ENCODE assay signal across 22 cellular contexts in genomic region chr21:17469727-17470126, GRCh38. TPM values are rescaled to one million over a fixed set of nuclear protein-coding genes. Genes with fewer than 3 reads are reported as not detected.
A peak's percentile ranks its signal among the peaks of the same experiment; 100 is the strongest.
DNase-seq lines count a peak whose midpoint lies in the region; ATAC-seq and TF ChIP-seq lines count a peak whose summit lies in the region.
"Had no signal": no experiment of that assay in that cellular context is flagged by ENCODE, and none has a peak within 500 bp of the region (broad histone marks: within the 10 kb centered on the region; RNA-seq: fewer than 3 reads in every experiment).

No MANE protein-coding gene starts in this region.

- H3K9me3 ChIP-seq in HEK293 (ENCODE audit: control insufficient read depth, insufficient read depth, low read depth, low read length), result no peaks in the 10 kb centered on the region
- no peaks in the 10 kb centered on the region for H3K9me3 ChIP-seq in PC-3 (ENCODE audit: low read length)
- H3K9me3 ChIP-seq: BE2C, BLaER1 had no signal

- H3F3A ChIP-seq in PC-3 (ENCODE audit: low read length, unreplicated experiment), result no peaks in the 10 kb centered on the region

- H3K27me3 Mint-ChIP-seq in central memory CD8-positive, alpha-beta T cell, result no peaks in the 10 kb centered on the region
- H3K27me3 Mint-ChIP-seq in progenitor cell of endocrine pancreas, result no peaks in the 10 kb centered on the region

- H3K4me3 Mint-ChIP-seq in central memory CD8-positive, alpha-beta T cell, result no peak overlapping the region
- H3K4me3 Mint-ChIP-seq in progenitor cell of endocrine pancreas (ENCODE audit: low read depth), result no peak overlapping the region
- H3K4me3 Mint-ChIP-seq: CD14-positive monocyte; CD4-positive, alpha-beta memory T cell; CD4-positive, CD25-positive, alpha-beta regulatory T cell; CD8-positive, alpha-beta memory T cell had no signal

- intact Hi-C loops in PC-3 (cut with micrococcal nuclease), result no loop called here

- no TSS peak for BruUV-seq in PC-3 (replicated peaks; lab: Mats Ljungman, UMichigan)

- H2AFZ ChIP-seq in PC-3 (ENCODE audit: low read length), result no peak overlapping the region

- H3K36me3 Mint-ChIP-seq in central memory CD8-positive, alpha-beta T cell (ENCODE audit: insufficient read depth), result no peaks in the 10 kb centered on the region
- H3K36me3 Mint-ChIP-seq in progenitor cell of endocrine pancreas (ENCODE audit: insufficient read depth), result no peaks in the 10 kb centered on the region
- H3K36me3 Mint-ChIP-seq: CD14-positive monocyte; CD4-positive, alpha-beta memory T cell; CD4-positive, CD25-positive, alpha-beta regulatory T cell had no signal

- DNase-seq in central memory CD8-positive, alpha-beta T cell (ENCODE audit: low spot score in 2 of 2), result no peak
- DNase-seq in progenitor cell of endocrine pancreas (ENCODE audit: low spot score, unreplicated experiment), result no peak
- no peak for DNase-seq in epidermal melanocyte (ENCODE audit: insufficient read length, low spot score)
- DNase-seq in PC-3, result no peak
- DNase-seq: 8988T; ACHN; BE2C; C1 segment of cervical spinal cord; CD4-positive, alpha-beta memory T cell; CD4-positive, CD25-positive, alpha-beta regulatory T cell; CD8-positive, alpha-beta memory T cell; COR-L47; DMS 273 treated with DMSO at 0.1 percent for 48 hours; DMS153; DMS79; DND-41; EL; GDM1 had no signal

- H3K4me1 ChIP-seq in HEK293 (ENCODE audit: control insufficient read depth, insufficient read depth, low read length) (peaks cover 6% of the 10 kb centered on the region), PC-3 (ENCODE audit: insufficient read depth, low read length) (no peaks in the 10 kb centered on the region)
- H3K4me1 ChIP-seq: BE2C, BLaER1 had no signal

- POLR2A ChIA-PET in HEK293 (lab: Yijun Ruan, JAX) (no interaction called here), PC-3 (lab: Charles Lee; ENCODE audit: unreplicated experiment) (no interaction called here)

- H3K36me3 ChIP-seq in HEK293 (ENCODE audit: control insufficient read depth in 2 of 2, insufficient read depth in 1 of 2, low read length in 2 of 2) (no peaks in the 10 kb centered on the region), PC-3 (ENCODE audit: low read depth, low read length) (no peaks in the 10 kb centered on the region)
- H3K36me3 ChIP-seq: BE2C, BLaER1 had no signal

- H3K27ac ChIP-seq in HEK293 (ENCODE audit: extremely low read depth, low read depth, low read length), result no peak overlapping the region
- no peak overlapping the region for H3K27ac ChIP-seq in PC-3 (ENCODE audit: low read length)
- H3K27ac ChIP-seq: BLaER1 had no signal

- H3K9me2 ChIP-seq in PC-3 (replicated peaks; ENCODE audit: low read length), result no peaks in the 10 kb centered on the region

- H3K4me3 ChIP-seq in HEK293 (ENCODE audit: low read depth, low read length), result no peak overlapping the region
- no peak overlapping the region for H3K4me3 ChIP-seq in PC-3 (ENCODE audit: low read length)
- H3K4me3 ChIP-seq: BLaER1, GM12878 had no signal

- H3K4me2 ChIP-seq in PC-3 (ENCODE audit: low read length), result no peak overlapping the region
- H3K4me2 ChIP-seq: BLaER1 had no signal

- TF ChIP-seq CTCF in HEK293 (tag by site-specific recombination; IDR thresholded peaks at IDR 0.05) (no peak), progenitor cell of endocrine pancreas (IDR thresholded peaks at IDR 0.05; ENCODE audit: unreplicated experiment) (no peak), PC-3 (conservative IDR thresholded peaks at IDR 0.05; ENCODE audit: low read depth, low read length) (no peak)

- H3K27ac Mint-ChIP-seq in central memory CD8-positive, alpha-beta T cell (ENCODE audit: low read depth), result peak overlapping the region; percentile 59
- peak overlapping the region; percentile 56 for H3K27ac Mint-ChIP-seq in progenitor cell of endocrine pancreas
- H3K27ac Mint-ChIP-seq: CD4-positive, alpha-beta memory T cell; CD4-positive, CD25-positive, alpha-beta regulatory T cell; CD8-positive, alpha-beta memory T cell had no signal

- H3K27me3 ChIP-seq in PC-3 (ENCODE audit: low read length), result no peaks in the 10 kb centered on the region
- H3K27me3 ChIP-seq: BE2C, BLaER1 had no signal

- no peaks in the 10 kb centered on the region for H3K79me2 ChIP-seq in PC-3 (ENCODE audit: low read length)

- H4K20me1 ChIP-seq in PC-3 (ENCODE audit: low read length), result no peaks in the 10 kb centered on the region
- H4K20me1 ChIP-seq: BLaER1 had no signal

- CTCF ChIA-PET in HEK293 (lab: Yijun Ruan, JAX) (no interaction called here), PC-3 (lab: Charles Lee) (no interaction called here)

- no peak for ATAC-seq in central memory CD8-positive, alpha-beta T cell (replicated peaks; ENCODE audit: extremely low read depth, poor library complexity, severe bottlenecking)
- no peak for ATAC-seq in PC-3
- ATAC-seq: GM12878 had no signal

- peaks cover 5% of the 10 kb centered on the region for H3K9me3 Mint-ChIP-seq in central memory CD8-positive, alpha-beta T cell
- H3K9me3 Mint-ChIP-seq in progenitor cell of endocrine pancreas (ENCODE audit: low read depth), result peaks cover 3% of the 10 kb centered on the region

- no peak overlapping the region for H3K9ac ChIP-seq in PC-3 (ENCODE audit: low read length)
- H3K9ac ChIP-seq: BLaER1 had no signal

- H3K4me1 Mint-ChIP-seq in central memory CD8-positive, alpha-beta T cell, result no peaks in the 10 kb centered on the region
- peaks cover 11% of the 10 kb centered on the region for H3K4me1 Mint-ChIP-seq in progenitor cell of endocrine pancreas (ENCODE audit: low read depth)
- H3K4me1 Mint-ChIP-seq: CD14-positive monocyte; CD4-positive, alpha-beta memory T cell; CD4-positive, CD25-positive, alpha-beta regulatory T cell; CD8-positive, alpha-beta memory T cell had no signal

TF ChIP-seq in HEK293, 187 proteins besides CTCF, POLR2A, EP300 and RAD21:
- TF ChIP-seq ZNF174 (tag by site-specific recombination; IDR thresholded peaks at IDR 0.05) (no peak), ZNF311 (tag by site-specific recombination; IDR thresholded peaks at IDR 0.05; ENCODE audit: borderline replicate concordance) (no peak), ZNF121 (tag by site-specific recombination; IDR thresholded peaks at IDR 0.05) (0 out of 2 replicates have a peak, but pooled peaks have one; percentile 10), ZFHX2 (tag by site-specific recombination; conservative IDR thresholded peaks at IDR 0.05) (no peak)

RNA-seq across cellular contexts. Expression of gene CXADR, which starts 43.1 kb away (rescaled TPM):
- total RNA-seq in progenitor cell of endocrine pancreas, result 58.1 and 65.9 TPM in 2 replicates
- 11.2 and 11.5 TPM in 2 replicates for total RNA-seq in PC-3 (2014; rRNA removed)
